Comparison of ENCODE assay signal across 18 cellular contexts in genomic region chr6:158841358-158841757, GRCh38. TPM values are rescaled to one million over a fixed set of nuclear protein-coding genes. Genes with fewer than 3 reads are reported as not detected.
DNase-seq lines count a peak whose midpoint lies in the region; ATAC-seq, FAIRE-seq and TF ChIP-seq lines count a peak whose summit lies in the region.
"Had no signal": no experiment of that assay in that cellular context is flagged by ENCODE, and none has a peak within 500 bp of the region (broad histone marks: within the 10 kb centered on the region; RNA-seq: fewer than 3 reads in every experiment).

No MANE protein-coding gene starts in this region.

- H3K4me1 ChIP-seq in OCI-LY7 (ENCODE audit: insufficient read depth, low read length, poor library complexity, severe bottlenecking) (peaks cover 18% of the 10 kb centered on the region), K562 (replicated peaks in 1 of 2; ENCODE audit: control insufficient read depth in 2 of 2, insufficient read depth in 2 of 2, low read length in 2 of 2) (peaks cover 9 to 18% of the 10 kb centered on the region in 2 experiments; a peak in 4 of 5 replicates), osteoblast (ENCODE audit: insufficient read depth, low read length) (no peaks in the 10 kb centered on the region)

- H3K4me2 ChIP-seq in OCI-LY7 (ENCODE audit: low read length) (no peak overlapping the region), K562 (ENCODE audit: insufficient read depth, low read length) (no peak overlapping the region), osteoblast (ENCODE audit: insufficient read depth, low read length) (no peak overlapping the region)

- H3K9ac ChIP-seq in K562 (ENCODE audit: insufficient read depth in 1 of 2, low read depth in 2 of 2, low read length in 2 of 2), result no peak overlapping the region
- H3K9ac ChIP-seq: GM23248 had no signal

- H3K27ac ChIP-seq in OCI-LY7 (ENCODE audit: low read depth, low read length, poor library complexity, severe bottlenecking), result no peak overlapping the region
- H3K27ac ChIP-seq in K562 (ENCODE audit: extremely low read depth, low read depth, low read length), result no peak overlapping the region
- H3K27ac ChIP-seq in osteoblast (ENCODE audit: low read depth, low read length), result no peak overlapping the region
- no peak overlapping the region for H3K27ac ChIP-seq in WERI-Rb-1
- H3K27ac ChIP-seq: C4-2B, GM23248 had no signal

- no peak for TF ChIP-seq POLR2A in K562 (conservative IDR thresholded peaks at IDR 0.05)

- POLR2A ChIA-PET in OCI-LY7 (lab: Charles Lee), result interaction anchor here (0.6 to 8.3 kb wide), 5 partner anchors 8 to 94 kb away, joined by 3 to 50 read pairs (median 3); no protein-coding TSS in a partner anchor
- POLR2A ChIA-PET in K562 (lab: Yijun Ruan, JAX), result interaction anchor here (0.6 to 0.8 kb wide), 2 partner anchors 25 to 29 kb away, joined by 3 to 4 read pairs; no protein-coding TSS in a partner anchor

- peak overlapping the region; percentile 16; the same call in 1 of the 2 replicates for H2AFZ ChIP-seq in OCI-LY7 (ENCODE audit: low read length)
- peak overlapping the region; percentile 52 for H2AFZ ChIP-seq in K562 (ENCODE audit: low read depth, low read length)
- H2AFZ ChIP-seq in osteoblast (ENCODE audit: low read length), result peak overlapping the region; percentile 47
- H2AFZ ChIP-seq: GM23248 had no signal

- DNase-seq in OCI-LY7 (ENCODE audit: low spot score) (no peak), OCI-M1 (lab: John Stamatoyannopoulos, UW) (peak; percentile 33), K562 (ENCODE audit: extremely low read depth in 1 of 4, low spot score in 3 of 4) (no peak), osteoblast (ENCODE audit: insufficient read length, low spot score, missing footprints) (no peak), NCI-H510A (lab: John Stamatoyannopoulos, UW) (no peak), WERI-Rb-1 (no peak)
- DNase-seq: Caco-2; CD4-positive, CD25-positive, alpha-beta regulatory T cell; CD8-positive, alpha-beta T cell; DMS153; DND-41; GM23248; H7; HCEC 1CT had no signal

- in situ Hi-C loops in K562 (cut with MboI), result no loop called here

- no peaks in the 10 kb centered on the region for H3K79me2 ChIP-seq in OCI-LY7 (ENCODE audit: insufficient read depth, low read depth, low read length)
- no peaks in the 10 kb centered on the region for H3K79me2 ChIP-seq in K562 (ENCODE audit: control insufficient read depth, insufficient read depth, low read length)
- H3K79me2 ChIP-seq in osteoblast (ENCODE audit: insufficient read depth, low read length), result no peaks in the 10 kb centered on the region

- no peak for ATAC-seq in K562
- ATAC-seq: CD8-positive, alpha-beta T cell had no signal

- H4K20me1 ChIP-seq in OCI-LY7 (ENCODE audit: insufficient read depth, low read length) (no peaks in the 10 kb centered on the region), K562 (replicated peaks; ENCODE audit: control insufficient read depth, insufficient read depth, low read length) (no peaks in the 10 kb centered on the region), osteoblast (ENCODE audit: insufficient read depth, low read length) (no peaks in the 10 kb centered on the region)

- H3K9me1 ChIP-seq in K562 (ENCODE audit: control insufficient read depth, insufficient read depth, low read length), result no peaks in the 10 kb centered on the region

- H3K36me3 ChIP-seq in OCI-LY7 (ENCODE audit: insufficient read depth, low read length) (no peaks in the 10 kb centered on the region; the same call in 1 of the 2 replicates), K562 (ENCODE audit: control insufficient read depth, insufficient read depth, low read length) (no peaks in the 10 kb centered on the region), osteoblast (ENCODE audit: insufficient read depth, low read length) (no peaks in the 10 kb centered on the region), WERI-Rb-1 (no peaks in the 10 kb centered on the region)

- FAIRE-seq in K562 (lab: Jason Lieb, UNC), result no peak
- FAIRE-seq: G401.6, GM19239, H1 had no signal

- H3K4me3 ChIP-seq in OCI-LY7 (ENCODE audit: low read depth, low read length, poor library complexity, severe bottlenecking) (no peak overlapping the region), K562 (no peak overlapping the region), osteoblast (ENCODE audit: insufficient read depth, low read length) (no peak overlapping the region), WERI-Rb-1 (ENCODE audit: low read depth, low read length) (no peak overlapping the region)
- H3K4me3 ChIP-seq: GM23248 had no signal

- no TSS peak for BruUV-seq in OCI-LY7 (replicated peaks; lab: Mats Ljungman, UMichigan)
- BruUV-seq in K562 (replicated peaks; lab: Mats Ljungman, UMichigan), result no TSS peak

- no peak for TF ChIP-seq RAD21 in K562 (CRISPR knock-in tag; conservative IDR thresholded peaks at IDR 0.05 in 1 of 2, IDR thresholded peaks at IDR 0.05 in 1 of 2)

- TF ChIP-seq CTCF in OCI-LY7 (conservative IDR thresholded peaks at IDR 0.05; ENCODE audit: low read length) (no peak), K562 (IDR thresholded peaks at IDR 0.05 in 2 of 3, conservative IDR thresholded peaks at IDR 0.05 in 1 of 3; ENCODE audit: insufficient read depth in 2 of 3, low read depth in 1 of 3, low read length in 3 of 3) (no peak), osteoblast (IDR thresholded peaks at IDR 0.05; ENCODE audit: extremely low read depth, low read depth, low read length) (no peak), WERI-Rb-1 (IDR thresholded peaks at IDR 0.05; ENCODE audit: low read depth, low read length) (no peak)

- no peaks in the 10 kb centered on the region for H3K9me2 ChIP-seq in OCI-LY7 (ENCODE audit: insufficient read depth, low read length)

- H3K9me3 ChIP-seq in OCI-LY7 (ENCODE audit: low read length), result no peaks in the 10 kb centered on the region
- H3K9me3 ChIP-seq in K562 (replicated peaks; ENCODE audit: control insufficient read depth, insufficient read depth, low read depth, low read length), result no peaks in the 10 kb centered on the region
- H3K9me3 ChIP-seq in osteoblast (ENCODE audit: low read depth, low read length), result no peaks in the 10 kb centered on the region
- no peaks in the 10 kb centered on the region for H3K9me3 ChIP-seq in WERI-Rb-1 (ENCODE audit: severe bottlenecking)

- intact Hi-C loops in OCI-LY7 (cut with micrococcal nuclease; ENCODE audit: unreplicated experiment), result no loop called here
- intact Hi-C loops in K562 (cut with micrococcal nuclease), result no loop called here

- CTCF ChIA-PET in OCI-LY7 (lab: Charles Lee; ENCODE audit: unreplicated experiment) (interaction anchor here (0.5 kb wide), 1 partner anchor 10 kb away, joined by 3 read pairs; no protein-coding TSS in a partner anchor), K562 (lab: Yijun Ruan, JAX; ENCODE audit: low intra/inter-chr PET ratio) (no interaction called here)

- WGBS in K562 (ENCODE audit: insufficient coverage, low coverage, missing lambda C conversion rate), result 15% methylated on average over 3 of the region's 3 CpGs

- no peak for TF ChIP-seq EP300 in K562 (IDR thresholded peaks at IDR 0.05; ENCODE audit: low read length)

- H3K27me3 ChIP-seq in K562 (ENCODE audit: control insufficient read depth in 2 of 2, insufficient read depth in 2 of 2, low read length in 2 of 2) (no peaks in the 10 kb centered on the region), osteoblast (ENCODE audit: insufficient read depth, low read length) (no peaks in the 10 kb centered on the region), WERI-Rb-1 (ENCODE audit: insufficient read depth, low read depth, severe bottlenecking) (no peaks in the 10 kb centered on the region)

TF ChIP-seq in K562, 482 proteins besides CTCF, POLR2A, EP300 and RAD21:
- TF ChIP-seq SPI1 (IDR thresholded peaks at IDR 0.05; ENCODE audit: borderline replicate concordance, low read depth, low read length) (peak; percentile 87), KLF10 (CRISPR knock-in tag; IDR thresholded peaks at IDR 0.05) (no peak)

RNA-seq across cellular contexts. Expression of gene EZR, which starts 22.2 kb away (rescaled TPM):
- total RNA-seq in OCI-LY7 (2014; rRNA removed; shearing (Covaris generic)), result 268 and 360 TPM in 2 replicates
- total RNA-seq in OCI-LY7 (2022) (415 and 440 TPM in 2 replicates), K562 (2014; rRNA removed) (161 and 162 TPM in 2 replicates), K562 (2014; rRNA removed; fragmentation: Illumina TruSeq; extraction: Trizol) (71.5 and 72.7 TPM in 2 replicates), K562 (2015; rRNA removed; fragmentation: Illumina TruSeq; extraction: Trizol) (110 and 117 TPM in 2 replicates), K562 (2021) (125 and 143 TPM in 2 replicates), osteoblast (69.8 and 89.4 TPM in 2 replicates)
- total RNA-seq in K562 (2011; cell fraction: chromatin; rRNA removed; ENCODE audit: low replicate concordance), result 49.5 and 70.7 TPM in 2 replicates
- total RNA-seq in K562 (2011; cell fraction: nucleolus; rRNA removed), result 37.9 and 45.2 TPM in 2 replicates
- 44.1 and 48.1 TPM in 2 replicates for total RNA-seq in K562 (2011; cell fraction: nucleoplasm; rRNA removed)
- polyA plus RNA-seq in K562 (2011; rRNA removed) (104 and 135 TPM in 2 replicates), K562 (2014; fragmentation: Illumina TruSeq; extraction: Trizol) (93.0 and 101 TPM in 2 replicates), K562 (2014; fragmentation: Nextera tagmentation; extraction: Ambion mirVana) (10 to 100 TPM; 36.5 to 63.6 TPM), K562 (2014; rRNA removed) (91.5 and 114 TPM in 2 replicates)
- polyA plus RNA-seq in K562 (2011; cell fraction: cytosol; rRNA removed), result 78.6 and 88.6 TPM in 2 replicates
- polyA plus RNA-seq in K562 (2011; cell fraction: nucleus; rRNA removed), result 91.7 and 156 TPM in 2 replicates
- 120 and 126 TPM in 2 replicates for polyA plus RNA-seq in K562 (2012)
- polyA minus RNA-seq in K562 (2011; rRNA and poly(A)+ RNA removed), result 100 and 114 TPM in 2 replicates
- polyA minus RNA-seq in K562 (2011; cell fraction: cytosol; rRNA and poly(A)+ RNA removed), result 69.7 and 85.1 TPM in 2 replicates
- 20.1 and 54.6 TPM in 2 replicates for polyA minus RNA-seq in K562 (2011; cell fraction: nucleus; rRNA and poly(A)+ RNA removed)
